8 cellular contexts compared by ENCODE assay signal in genomic region chr22:20015971-20016733, GRCh38. TPM values are rescaled to one million over a fixed set of nuclear protein-coding genes. Genes with fewer than 3 reads are reported as not detected.
DNase-seq lines count a peak whose midpoint lies in the region; ATAC-seq and TF ChIP-seq lines count a peak whose summit lies in the region.

No MANE protein-coding gene starts in this region.

- H3K4me3 ChIP-seq in adipocyte (ENCODE audit: low read length), result peak overlapping the region; percentile 83

- H3K4me3 Mint-ChIP-seq in Calu3 (ENCODE audit: low read depth, unreplicated experiment), result peak overlapping the region; percentile 82

- H3K27me3 Mint-ChIP-seq in Calu3 (ENCODE audit: unreplicated experiment), result no peaks in the 10 kb centered on the region

- H3K4me1 ChIP-seq in adipocyte (ENCODE audit: control insufficient read depth, insufficient read depth, low read length), result peaks cover 4% of the 10 kb centered on the region

- CTCF ChIA-PET in Calu3 (lab: Charles Lee), result interaction anchor here (0.6 to 2.1 kb wide), 4 partner anchors 30 to 135 kb away, joined by 3 to 7 read pairs (median 5); no protein-coding TSS in a partner anchor

- H3K4me1 Mint-ChIP-seq in Calu3 (ENCODE audit: low read depth, unreplicated experiment), result peaks cover 7% of the 10 kb centered on the region

- BruUV-seq in Calu3 (replicated peaks; lab: Mats Ljungman, UMichigan), result no TSS peak

- H3K9ac ChIP-seq in adipocyte (ENCODE audit: low read length), result peak overlapping the region; percentile 29

- H3K9me3 ChIP-seq in adipocyte (ENCODE audit: control insufficient read depth, low read length), result no peaks in the 10 kb centered on the region

- intact Hi-C loops in Calu3 (cut with micrococcal nuclease; ENCODE audit: unreplicated experiment), result no loop called here

- DNase-seq in Calu3, result peak; percentile 41
- peak; percentile 22 to 31 for DNase-seq in Kasumi-1 (lab: John Stamatoyannopoulos, UW)
- DNase-seq in adipocyte (ENCODE audit: low read depth), result peak; percentile 58
- DNase-seq in iPS-NIHi7 (ENCODE audit: extremely low spot score), result peak; percentile 52
- DNase-seq in stimulated activated CD8-positive, alpha-beta memory T cell treated with anti-CD3 and anti-CD28 coated beads, Interleukin-4, amount 100 ng/mL, for 48 hours, result peak; percentile 41
- DNase-seq in mucosa of gallbladder (ENCODE audit: low spot score), result no peak
- DNase-seq in activated effector memory CD4-positive, alpha-beta T cell treated with Interleukin-2 at 50 U/mL for 16 hours, result no peak

- H3K27me3 ChIP-seq in adipocyte (replicated peaks; ENCODE audit: control insufficient read depth, insufficient read depth, low read length), result peaks cover 19% of the 10 kb centered on the region

- H3K9me3 Mint-ChIP-seq in Calu3 (ENCODE audit: low read depth, unreplicated experiment), result no peaks in the 10 kb centered on the region

- H3K36me3 Mint-ChIP-seq in Calu3 (ENCODE audit: insufficient read depth, unreplicated experiment), result peaks cover 32% of the 10 kb centered on the region

- H3K27ac Mint-ChIP-seq in Calu3 (ENCODE audit: unreplicated experiment), result no peak overlapping the region

- TF ChIP-seq CTCF in Calu3 (IDR thresholded peaks at IDR 0.05; ENCODE audit: unreplicated experiment), result no peak

- no peaks in the 10 kb centered on the region for H3K36me3 ChIP-seq in adipocyte (ENCODE audit: control insufficient read depth, insufficient read depth, low read length, severe bottlenecking)

- no peak for ATAC-seq in GM21786 (IDR thresholded peaks at IDR 0.05; ENCODE audit: unreplicated experiment)

RNA-seq across cellular contexts. Expression of gene ARVCF, which starts 0.5 kb away (rescaled TPM):
- total RNA-seq in Calu3 (2022) (19.7 and 21.7 TPM in 2 replicates), mucosa of gallbladder (44.3 TPM)

RNA-seq across cellular contexts. Expression of gene TANGO2, which starts 4.8 kb away (rescaled TPM):
- total RNA-seq in Calu3 (2022) (33.5 and 41.4 TPM in 2 replicates), mucosa of gallbladder (39.4 TPM)

Comparison
In these comparisons a context has a peak if more than half of its experiments do, and no peak if none do; other contexts are left out.
1. DNase-seq: peak in Calu3 (single experiment), Kasumi-1 (2 of 2), adipocyte (single experiment), iPS-NIHi7 (single experiment) and stimulated activated CD8-positive, alpha-beta memory T cell treated with anti-CD3 and anti-CD28 coated beads, Interleukin-4, amount 100 ng/mL, for 48 hours (single experiment); none in mucosa of gallbladder (single experiment) and activated effector memory CD4-positive, alpha-beta T cell treated with Interleukin-2 at 50 U/mL for 16 hours (single experiment).